ENCODE assay signal across 8 cellular contexts in the genomic region with DNA sequence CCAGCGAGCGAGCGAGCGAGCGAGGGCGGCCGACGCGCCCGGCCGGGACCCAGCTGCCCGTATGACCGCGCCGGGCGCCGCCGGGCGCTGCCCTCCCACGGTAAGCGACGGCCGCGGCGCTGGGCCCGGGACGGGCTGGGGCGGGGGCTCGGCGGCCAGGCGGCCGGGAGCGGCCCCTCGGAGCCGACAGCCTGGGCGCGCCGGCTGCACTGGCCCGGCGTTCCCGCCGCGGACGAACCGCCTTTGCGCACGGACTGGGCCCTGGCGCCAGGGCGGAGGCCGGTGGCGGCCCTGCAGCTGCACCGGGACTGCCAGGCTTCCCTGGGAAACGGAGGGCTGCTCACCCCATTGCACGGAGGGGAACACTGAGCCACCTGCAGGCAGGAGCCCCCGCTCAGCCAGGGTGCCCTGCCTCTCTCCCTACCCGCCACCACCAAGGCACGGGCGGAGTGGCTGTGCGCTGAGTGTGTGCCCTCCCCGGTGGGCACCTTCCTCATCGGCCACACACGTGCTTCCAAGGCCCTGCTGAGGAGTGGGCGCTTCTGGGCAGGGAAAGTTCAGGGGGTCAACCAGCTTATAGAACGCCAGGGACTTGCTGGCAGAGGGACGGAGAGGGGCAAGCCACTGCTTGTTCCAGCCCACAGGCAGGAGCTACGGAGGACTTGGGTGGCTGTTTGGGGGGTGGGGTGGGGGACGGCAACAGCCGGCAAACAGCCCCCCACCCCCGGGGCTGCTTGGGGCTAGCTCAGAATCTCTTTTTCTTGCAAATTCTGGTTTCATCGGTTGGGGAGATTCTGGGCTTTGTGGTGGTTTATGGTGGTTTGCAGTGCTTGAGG. TPM values are rescaled to one million over a fixed set of nuclear protein-coding genes. Genes with fewer than 3 reads are reported as not detected.
DNase-seq lines count a peak whose midpoint lies in the region; ATAC-seq and TF ChIP-seq lines count a peak whose summit lies in the region.

No MANE protein-coding gene starts in this region.

- peaks cover 33% of the 10 kb centered on the region for H3K36me3 Mint-ChIP-seq in activated CD8-positive, alpha-beta T cell treated with anti-CD3 and anti-CD28 coated beads for 36 hours (ENCODE audit: low read depth)

- in situ Hi-C loops in GM23248 (cut with MboI) = no loop called here

- TF ChIP-seq POLR2A in esophagus squamous epithelium (IDR thresholded peaks at IDR 0.05) (no peak), ovary (IDR thresholded peaks at IDR 0.05) (no peak)

- H3K27ac Mint-ChIP-seq in activated CD8-positive, alpha-beta T cell treated with anti-CD3 and anti-CD28 coated beads for 36 hours = peak overlapping the region; percentile 95

- H3K79me2 ChIP-seq in GM23248 (ENCODE audit: insufficient read depth) = peaks cover 49% of the 10 kb centered on the region

- H3K9ac ChIP-seq in GM23248 = peak overlapping the region; percentile 89

- no peaks in the 10 kb centered on the region for H3K9me2 ChIP-seq in GM23248 (ENCODE audit: insufficient read depth)

- TF ChIP-seq EP300 in ovary (IDR thresholded peaks at IDR 0.05) = no peak

- H3K36me3 ChIP-seq in A673 (ENCODE audit: insufficient read depth, low read length, poor library complexity, severe bottlenecking) (no peaks in the 10 kb centered on the region), GM23248 (ENCODE audit: low read depth) (no peaks in the 10 kb centered on the region), esophagus squamous epithelium (peaks cover 0 to 14% (median 0%) of the 10 kb centered on the region in 3 donors), ovary (no peaks in the 10 kb centered on the region)

- peaks cover 11% of the 10 kb centered on the region for H3K4me1 ChIP-seq in A673 (ENCODE audit: insufficient read depth, low read length, poor library complexity, severe bottlenecking)
- H3K4me1 ChIP-seq in GM23248 (ENCODE audit: insufficient read depth) = peaks cover 31% of the 10 kb centered on the region
- peaks cover 31 to 78% (median 39%) of the 10 kb centered on the region in 3 donors for H3K4me1 ChIP-seq in esophagus squamous epithelium
- H3K4me1 ChIP-seq in ovary (ENCODE audit: insufficient read depth) = peaks cover 11% of the 10 kb centered on the region

- peaks cover 61% of the 10 kb centered on the region for H3K4me1 Mint-ChIP-seq in activated CD8-positive, alpha-beta T cell treated with anti-CD3 and anti-CD28 coated beads for 36 hours (ENCODE audit: low read depth)

- WGBS in GM23248 (ENCODE audit: low coverage in 1 of 2, low lambda C conversion rate in 2 of 2, missing lambda C conversion rate in 2 of 2), 2 experiments = 2 to 3% methylated on average over 35 to 38 of the region's 70 CpGs
- WGBS in esophagus squamous epithelium, 2 donors = 0 to 4% methylated on average over 3 to 10 of the region's 70 CpGs
- WGBS in ovary, 3 donors = 0 to 1% (median 1%) methylated on average over 26 to 70 of the region's 70 CpGs

- H3K27ac ChIP-seq in A673 (ENCODE audit: low read depth, low read length, poor library complexity, severe bottlenecking) = peak overlapping the region; percentile 58
- peak overlapping the region; percentile 75 for H3K27ac ChIP-seq in GM23248
- peak overlapping the region; percentile 84 to 96 (median 90) for H3K27ac ChIP-seq in esophagus squamous epithelium
- H3K27ac ChIP-seq in ovary = peak overlapping the region; percentile 63 to 68

- DNase-seq in A673 (ENCODE audit: low spot score) (peak; percentile 24), GM23248 (peak; percentile 6), esophagus squamous epithelium (lab: John Stamatoyannopoulos, UW) (no peak), ovary (peak in 2 of 5 donors; percentile 53 to 63), KG1 (lab: John Stamatoyannopoulos, UW) (no peak), NCI-H1048 (lab: John Stamatoyannopoulos, UW) (no peak)
- DNase-seq in activated CD8-positive, alpha-beta T cell treated with anti-CD3 and anti-CD28 coated beads for 36 hours = peak; percentile 40
- no peak for DNase-seq in effector CD8-positive, alpha-beta T cell (lab: John Stamatoyannopoulos, UW)

- H3K4me3 ChIP-seq in A673 (ENCODE audit: low read depth, low read length, poor library complexity, severe bottlenecking) = peak overlapping the region; percentile 64
- peak overlapping the region; percentile 92 for H3K4me3 ChIP-seq in GM23248
- peak overlapping the region; percentile 67 to 88 (median 78) for H3K4me3 ChIP-seq in esophagus squamous epithelium
- peak overlapping the region; percentile 87 for H3K4me3 ChIP-seq in ovary

- peaks cover 24% of the 10 kb centered on the region; the same call in 1 of the 2 replicates for H3F3A ChIP-seq in GM23248 (ENCODE audit: insufficient read depth)

- intact Hi-C loops in A673 (cut with micrococcal nuclease; ENCODE audit: unreplicated experiment) (no loop called here), esophagus squamous epithelium (cut with DNase I) (no loop called here), ovary (cut with DNase I) (loop anchor here in 3 of 4 donors (5.0 to 10.0 kb wide), 3 partner anchors 34 to 136 kb away; no protein-coding TSS in a partner anchor)
- intact Hi-C loops in activated CD8-positive, alpha-beta T cell treated with anti-CD3 and anti-CD28 coated beads for 36 hours (cut with micrococcal nuclease) = loop anchor here (5.0 kb wide), 1 partner anchor 134 kb away; no protein-coding TSS in a partner anchor

- TF ChIP-seq CTCF in A673 (conservative IDR thresholded peaks at IDR 0.05; ENCODE audit: low read depth, low read length) = no peak
- TF ChIP-seq CTCF in activated CD8-positive, alpha-beta T cell treated with anti-CD3 and anti-CD28 coated beads for 36 hours (IDR thresholded peaks at IDR 0.05) = no peak
- no peak for TF ChIP-seq CTCF in esophagus squamous epithelium (IDR thresholded peaks at IDR 0.05)
- TF ChIP-seq CTCF in ovary (IDR thresholded peaks at IDR 0.05) = no peak

- H3K27me3 ChIP-seq in A673 (replicated peaks; ENCODE audit: insufficient read depth, low read depth, low read length, poor library complexity) = no peaks in the 10 kb centered on the region
- no peaks in the 10 kb centered on the region for H3K27me3 ChIP-seq in GM23248 (replicated peaks; ENCODE audit: insufficient read depth)
- H3K27me3 ChIP-seq in esophagus squamous epithelium = no peaks in the 10 kb centered on the region
- H3K27me3 ChIP-seq in ovary = no peaks in the 10 kb centered on the region

- H3K4me2 ChIP-seq in GM23248 (ENCODE audit: unreplicated experiment) = peak overlapping the region; percentile 95

- H4K20me1 ChIP-seq in GM23248 (ENCODE audit: insufficient read depth) = no peaks in the 10 kb centered on the region

- no peaks in the 10 kb centered on the region for H3K27me3 Mint-ChIP-seq in activated CD8-positive, alpha-beta T cell treated with anti-CD3 and anti-CD28 coated beads for 36 hours

- peak overlapping the region; percentile 90 for H3K4me3 Mint-ChIP-seq in activated CD8-positive, alpha-beta T cell treated with anti-CD3 and anti-CD28 coated beads for 36 hours

- CTCF ChIA-PET in A673 (lab: Charles Lee) = no interaction called here
- CTCF ChIA-PET in activated CD8-positive, alpha-beta T cell treated with anti-CD3 and anti-CD28 coated beads for 36 hours (lab: Charles Lee) = interaction anchor here (1.0 to 1.9 kb wide), 8 partner anchors 12 to 271 kb away, joined by 3 to 16 read pairs (median 5); a partner anchor contains a TSS

- POLR2A ChIA-PET in A673 (lab: Charles Lee; ENCODE audit: low non-redundant PET) = no interaction called here
- POLR2A ChIA-PET in activated CD8-positive, alpha-beta T cell treated with anti-CD3 and anti-CD28 coated beads for 36 hours (lab: Charles Lee) = interaction anchor here (0.7 to 1.5 kb wide), 9 partner anchors 10 to 120 kb away, joined by 3 to 5 read pairs (median 4); a partner anchor contains a TSS

- H3K9me3 Mint-ChIP-seq in activated CD8-positive, alpha-beta T cell treated with anti-CD3 and anti-CD28 coated beads for 36 hours = peaks cover 1% of the 10 kb centered on the region

- H3K9me3 ChIP-seq in A673 (ENCODE audit: low read depth, low read length, poor library complexity, severe bottlenecking) = no peaks in the 10 kb centered on the region
- no peaks in the 10 kb centered on the region for H3K9me3 ChIP-seq in GM23248 (ENCODE audit: low read depth)
- H3K9me3 ChIP-seq in esophagus squamous epithelium = no peaks in the 10 kb centered on the region
- no peaks in the 10 kb centered on the region for H3K9me3 ChIP-seq in ovary

- BruUV-seq in A673 (replicated peaks; lab: Mats Ljungman, UMichigan) = no TSS peak

- peak; percentile 6 for ATAC-seq in activated CD8-positive, alpha-beta T cell treated with anti-CD3 and anti-CD28 coated beads for 36 hours

- H2AFZ ChIP-seq in GM23248 = peak overlapping the region; percentile 81

RNA-seq across cellular contexts. Expression of a gene that starts 0.5 kb away (rescaled TPM):
- total RNA-seq in A673 (2021) (4.9 and 7.2 TPM in 2 replicates), esophagus squamous epithelium (10 to 100 TPM in 3 of 4 donors, 1 to 10 TPM in 1; 7.6 to 34.8 (median 15.9) TPM), ovary (10 to 100 TPM; 24.2 to 57.6 (median 44.3) TPM)
- 60.0 and 87.0 TPM in 2 replicates for total RNA-seq in GM23248 (2014; rRNA removed; shearing (Covaris generic))
- polyA plus RNA-seq in GM23248 (2016; fragmentation: Nextera tagmentation; extraction: Ambion mirVana) (65.3 and 67.9 TPM in 2 replicates), ovary (10 to 100 TPM; 13.1 to 48.6 TPM)
- total RNA-seq in activated CD8-positive, alpha-beta T cell treated with anti-CD3 and anti-CD28 coated beads for 36 hours = 10 to 100 TPM; 28.3 to 33.3 TPM

Comparison
In these comparisons a context has a peak if more than half of its experiments do, and no peak if none do; other contexts are left out.
1. DNase-seq: peak in A673 (single experiment), GM23248 (single experiment) and activated CD8-positive, alpha-beta T cell treated with anti-CD3 and anti-CD28 coated beads for 36 hours (single experiment); none in esophagus squamous epithelium (single experiment), KG1 (single experiment), effector CD8-positive, alpha-beta T cell (single experiment) and NCI-H1048 (single experiment).
2. intact Hi-C loops: an anchor here in activated CD8-positive, alpha-beta T cell treated with anti-CD3 and anti-CD28 coated beads for 36 hours (5.0 kb wide) and ovary (5.0 to 10.0 kb wide); none called in A673 and esophagus squamous epithelium.
3. Peak in every context shown above with its lines, with median percentiles within 50 percentile points of each other: H3K27ac ChIP-seq and H3K4me3 ChIP-seq.